10 cellular contexts compared by ENCODE assay signal in the genomic region with DNA sequence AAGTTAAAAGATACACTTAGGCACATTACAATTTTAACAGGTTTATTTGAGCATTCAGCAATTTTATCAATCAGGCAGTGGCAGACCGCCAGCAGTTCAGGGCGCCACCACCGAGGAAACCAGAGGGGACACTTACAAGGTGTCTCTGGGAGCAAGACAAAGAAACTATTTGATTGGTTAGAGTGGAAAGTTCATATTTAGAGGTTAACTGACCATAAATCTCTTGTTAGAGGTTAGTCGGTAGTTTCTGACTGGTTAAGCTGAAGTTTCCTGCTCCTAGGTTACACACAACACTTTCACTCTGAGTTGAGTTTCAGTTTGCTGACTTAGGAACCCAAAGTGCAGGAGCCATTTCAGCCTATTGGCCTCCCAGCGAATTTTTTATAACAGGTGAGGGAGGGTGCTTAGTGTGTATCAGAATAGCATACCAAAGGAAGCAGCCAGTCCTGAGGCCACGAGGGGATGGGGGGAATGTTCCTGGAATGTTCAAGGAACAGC. TPM values are rescaled to one million over a fixed set of nuclear protein-coding genes. Genes with fewer than 3 reads are reported as not detected.
DNase-seq lines count a peak whose midpoint lies in the region; ATAC-seq, FAIRE-seq and TF ChIP-seq lines count a peak whose summit lies in the region.
"Had no signal": no experiment of that assay in that cellular context is flagged by ENCODE, and none has a peak within 500 bp of the region (broad histone marks: within the 10 kb centered on the region; RNA-seq: fewer than 3 reads in every experiment).

No MANE protein-coding gene starts in this region.

- peaks cover 10 to 21% of the 10 kb centered on the region in 2 experiments for H3K4me1 Mint-ChIP-seq in H9
- peaks cover 40 to 42% of the 10 kb centered on the region in 2 donors for H3K4me1 Mint-ChIP-seq in natural killer cell treated with Interleukin-12 subunit alpha and Interleukin-12 subunit beta and Interleukin-15 and Interleukin-18, amount 100 ng/mL, for 72 hours (ENCODE audit: low read depth in 2 of 2)
- H3K4me1 Mint-ChIP-seq in mesothelial cell of epicardium, result peaks cover 23% of the 10 kb centered on the region

- H3K4ac ChIP-seq in H9 (ENCODE audit: low read depth, low read length), result no peak overlapping the region

- H4K91ac ChIP-seq in H9 (ENCODE audit: insufficient read length, low read depth, low read length), result no peak overlapping the region

- intact Hi-C loops in Panc1 (cut with micrococcal nuclease; ENCODE audit: unreplicated experiment), result no loop called here

- in situ Hi-C loops in Panc1 (cut with HindIII; ENCODE audit: low pct_unique_long_range_greater_than_20kb, low sequenced_read_pairs), result no loop called here

- TF ChIP-seq POLR2A in H54 (IDR thresholded peaks at IDR 0.05; ENCODE audit: low read depth, low read length) (no peak), upper lobe of left lung (IDR thresholded peaks at IDR 0.05) (no peak)

- H3K4me3 ChIP-seq in Panc1 (ENCODE audit: low read depth in 2 of 2, low read length in 2 of 2) (no peak overlapping the region), upper lobe of left lung (no peak overlapping the region)

- no peaks in the 10 kb centered on the region for H3K79me2 ChIP-seq in H9 (ENCODE audit: insufficient read depth, low read length)

- no peak overlapping the region for H2BK20ac ChIP-seq in H9 (ENCODE audit: low read depth, low read length, poor library complexity, severe bottlenecking)

- H2BK120ac ChIP-seq in H9 (ENCODE audit: low read depth, low read length, poor library complexity, severe bottlenecking), result no peak overlapping the region

- no peak overlapping the region for H3K18ac ChIP-seq in H9 (ENCODE audit: insufficient read length, low read depth, low read length)

- CTCF ChIA-PET in Panc1 (lab: Charles Lee), result no interaction called here

- H3K27me3 Mint-ChIP-seq in H9 (ENCODE audit: low read depth), result peaks cover 64% of the 10 kb centered on the region
- peaks cover 0 to 4% of the 10 kb centered on the region in 2 donors for H3K27me3 Mint-ChIP-seq in natural killer cell treated with Interleukin-12 subunit alpha and Interleukin-12 subunit beta and Interleukin-15 and Interleukin-18, amount 100 ng/mL, for 72 hours
- peaks cover 9% of the 10 kb centered on the region for H3K27me3 Mint-ChIP-seq in mesothelial cell of epicardium (ENCODE audit: low read depth)

- no peaks in the 10 kb centered on the region for H3K9me3 Mint-ChIP-seq in H9
- peaks cover 8% of the 10 kb centered on the region for H3K9me3 Mint-ChIP-seq in natural killer cell treated with Interleukin-12 subunit alpha and Interleukin-12 subunit beta and Interleukin-15 and Interleukin-18, amount 100 ng/mL, for 72 hours
- no peaks in the 10 kb centered on the region for H3K9me3 Mint-ChIP-seq in mesothelial cell of epicardium

- no peaks in the 10 kb centered on the region for H3K9me3 ChIP-seq in H9 (ENCODE audit: control insufficient read depth, low read depth, low read length)
- H3K9me3 ChIP-seq in Panc1 (ENCODE audit: control insufficient read depth, insufficient read depth, low read depth, low read length), result no peaks in the 10 kb centered on the region
- no peaks in the 10 kb centered on the region for H3K9me3 ChIP-seq in upper lobe of left lung

- no peak overlapping the region for H2AK5ac ChIP-seq in H9 (ENCODE audit: insufficient read length, low read length)

- no peak overlapping the region for H3K14ac ChIP-seq in H9 (ENCODE audit: insufficient read depth, low read length)

- ATAC-seq in GM18867 (IDR thresholded peaks at IDR 0.05; ENCODE audit: unreplicated experiment) (peak; percentile 79), Panc1 (0 out of 2 replicates have a peak, but pooled peaks have one; percentile 27), upper lobe of left lung (ENCODE audit: low FRiP score in 2 of 2) (no peak)
- ATAC-seq in natural killer cell treated with Interleukin-12 subunit alpha and Interleukin-12 subunit beta and Interleukin-15 and Interleukin-18, amount 100 ng/mL, for 72 hours, result peak; percentile 88 to 89

- DNase-seq in H9 (no peak), Panc1 (ENCODE audit: low read depth, low spot score) (no peak), H54 (ENCODE audit: insufficient read length, low spot score) (no peak), upper lobe of left lung (no peak), mesothelial cell of epicardium (ENCODE audit: low spot score in 2 of 2, unreplicated experiment in 2 of 2) (no peak), NOMO-1 (lab: John Stamatoyannopoulos, UW; ENCODE audit: unreplicated experiment in 2 of 2) (no peak)
- no peak for DNase-seq in natural killer cell treated with Interleukin-12 subunit alpha and Interleukin-12 subunit beta and Interleukin-15 and Interleukin-18, amount 100 ng/mL, for 72 hours (ENCODE audit: low spot score)

- no peak overlapping the region for H4K5ac ChIP-seq in H9 (ENCODE audit: insufficient read length, low read depth, low read length)

- no peak overlapping the region for H3K56ac ChIP-seq in H9 (ENCODE audit: insufficient read length, low read depth, low read length)

- H3K4me1 ChIP-seq in H9 (ENCODE audit: insufficient read depth, low read length) (no peaks in the 10 kb centered on the region), Panc1 (ENCODE audit: control insufficient read depth, insufficient read depth, low read length) (no peaks in the 10 kb centered on the region), upper lobe of left lung (peaks cover 0 to 5% (median 0%) of the 10 kb centered on the region in 4 donors)

- no peak overlapping the region for H2AFZ ChIP-seq in H9 (ENCODE audit: low read length)

- no peaks in the 10 kb centered on the region for H4K20me1 ChIP-seq in H9 (ENCODE audit: control insufficient read depth, insufficient read depth, insufficient read length)

- no peaks in the 10 kb centered on the region for H3K23me2 ChIP-seq in H9 (ENCODE audit: insufficient read length, low read depth, low read length, poor library complexity, severe bottlenecking)

- H3K27me3 ChIP-seq in H9 (ENCODE audit: insufficient read depth, low read length), result peaks cover 3% of the 10 kb centered on the region; the same call in 1 of the 2 replicates
- H3K27me3 ChIP-seq in Panc1 (ENCODE audit: control insufficient read depth, insufficient read depth, low read length), result no peaks in the 10 kb centered on the region; the same call in none of the 2 replicates
- H3K27me3 ChIP-seq in upper lobe of left lung, result no peaks in the 10 kb centered on the region

- FAIRE-seq in H54 (lab: Jason Lieb, UNC), result no peak

- H3K9ac ChIP-seq in H9 (ENCODE audit: extremely low read depth, insufficient read length, low read length), result no peak overlapping the region

- H3K4me2 ChIP-seq in H9 (ENCODE audit: insufficient read depth, insufficient read length, low read length), result no peak overlapping the region

- no peak overlapping the region for H3T11ph ChIP-seq in H9 (ENCODE audit: low read length)

- no peak overlapping the region for H3K27ac Mint-ChIP-seq in H9
- H3K27ac Mint-ChIP-seq in natural killer cell treated with Interleukin-12 subunit alpha and Interleukin-12 subunit beta and Interleukin-15 and Interleukin-18, amount 100 ng/mL, for 72 hours, result peak overlapping the region; percentile 58 to 93
- H3K27ac Mint-ChIP-seq in mesothelial cell of epicardium, result no peak overlapping the region

- H2BK12ac ChIP-seq in H9 (ENCODE audit: insufficient read length, low read depth, low read length), result no peak overlapping the region

- no CpG with 5 or more reads among the region's 6 CpGs for WGBS in H9 (ENCODE audit: extremely low coverage, insufficient read length, low lambda C conversion rate)
- WGBS in upper lobe of left lung, 2 donors, result 48 to 50% methylated on average over 6 of the region's 6 CpGs

- H3K36me3 Mint-ChIP-seq in H9 (ENCODE audit: insufficient read depth in 1 of 3, low read depth in 3 of 3), result no peaks in the 10 kb centered on the region
- peaks cover 7% of the 10 kb centered on the region for H3K36me3 Mint-ChIP-seq in natural killer cell treated with Interleukin-12 subunit alpha and Interleukin-12 subunit beta and Interleukin-15 and Interleukin-18, amount 100 ng/mL, for 72 hours
- no peaks in the 10 kb centered on the region for H3K36me3 Mint-ChIP-seq in mesothelial cell of epicardium

- no peak for TF ChIP-seq EP300 in upper lobe of left lung (IDR thresholded peaks at IDR 0.05)

- TF ChIP-seq CTCF in H9 (conservative IDR thresholded peaks at IDR 0.05) (peak; percentile 20; the same call in 1 of the 3 replicates), Panc1 (IDR thresholded peaks at IDR 0.05) (no peak), upper lobe of left lung (IDR thresholded peaks at IDR 0.05) (no peak), mesothelial cell of epicardium (IDR thresholded peaks at IDR 0.05; ENCODE audit: unreplicated experiment) (no peak)

- BruUV-seq in Panc1 (replicated peaks; lab: Mats Ljungman, UMichigan), result no TSS peak

- POLR2A ChIA-PET in Panc1 (lab: Charles Lee), result no interaction called here

- no peaks in the 10 kb centered on the region for H3K36me3 ChIP-seq in Panc1 (ENCODE audit: control insufficient read depth, insufficient read depth, low read length)
- no peaks in the 10 kb centered on the region for H3K36me3 ChIP-seq in upper lobe of left lung

- H4K8ac ChIP-seq in H9 (replicated peaks; ENCODE audit: insufficient read length, low read depth, low read length), result no peak overlapping the region

- no peak overlapping the region for H3K23ac ChIP-seq in H9 (ENCODE audit: insufficient read length, low read depth, low read length)

- H2BK5ac ChIP-seq in H9 (ENCODE audit: insufficient read length, low read length), result no peak overlapping the region

- H2BK15ac ChIP-seq in H9 (ENCODE audit: low read depth, low read length), result no peak overlapping the region

- H3K27ac ChIP-seq in H9 (ENCODE audit: insufficient read length, low read depth, low read length) (no peak overlapping the region), Panc1 (ENCODE audit: low read length) (no peak overlapping the region), upper lobe of left lung (no peak overlapping the region)
- H3K27ac ChIP-seq: HL-60 had no signal

- no peaks in the 10 kb centered on the region for H3K79me1 ChIP-seq in H9 (ENCODE audit: insufficient read depth, low read depth, low read length, poor library complexity, severe bottlenecking)

- H3K4me3 Mint-ChIP-seq in H9 (no peak overlapping the region), mesothelial cell of epicardium (no peak overlapping the region)
- H3K4me3 Mint-ChIP-seq in natural killer cell treated with Interleukin-12 subunit alpha and Interleukin-12 subunit beta and Interleukin-15 and Interleukin-18, amount 100 ng/mL, for 72 hours, result peak overlapping the region; percentile 82

RNA-seq across cellular contexts. Expression of gene PVRIG, which starts 10.8 kb away (rescaled TPM):
- total RNA-seq in H9 (2021) (0.50 and 0.70 TPM in 2 replicates), Panc1 (2021; ENCODE audit: unreplicated experiment) (not detected), upper lobe of left lung (1 to 10 TPM in 5 of 6 donors, under 1 TPM in 1; 0.63 to 6.3 (median 1.7) TPM), mesothelial cell of epicardium (not detected in 3 replicates)
- not detected for polyA plus RNA-seq in Panc1 (2012; ENCODE audit: insufficient read length)
- 10 to 100 TPM; 32.2 to 43.9 TPM for total RNA-seq in natural killer cell treated with Interleukin-12 subunit alpha and Interleukin-12 subunit beta and Interleukin-15 and Interleukin-18, amount 100 ng/mL, for 72 hours
- total RNA-seq: fibroblast of lung had no signal
- polyA plus RNA-seq: fibroblast of lung had no signal

RNA-seq across cellular contexts. Expression of gene STAG3, which starts 31.2 kb away (rescaled TPM):
- total RNA-seq in H9 (2021) (2.6 and 3.1 TPM in 2 replicates), Panc1 (2021; ENCODE audit: unreplicated experiment) (1.7 TPM), upper lobe of left lung (1 to 10 TPM in 5 of 6 donors, not detected in 1; 1.5 to 5.2 (median 2.8) TPM), mesothelial cell of epicardium (0.94 to 1.9 TPM (median 1.4 TPM) in 3 replicates)
- polyA plus RNA-seq in Panc1 (2012; ENCODE audit: insufficient read length), result 3.8 TPM
- total RNA-seq in natural killer cell treated with Interleukin-12 subunit alpha and Interleukin-12 subunit beta and Interleukin-15 and Interleukin-18, amount 100 ng/mL, for 72 hours, result 10 to 100 TPM; 13.7 to 24.4 TPM

RNA-seq across cellular contexts. Expression of gene GPC2, which starts 31.8 kb away (rescaled TPM):
- total RNA-seq in H9 (2021) (39.5 and 45.2 TPM in 2 replicates), Panc1 (2021; ENCODE audit: unreplicated experiment) (7.9 TPM), upper lobe of left lung (10 to 100 TPM in 1 of 6 donors, 1 to 10 TPM in 2, under 1 TPM in 3; 0.20 to 25.1 (median 0.96) TPM), mesothelial cell of epicardium (49.8 to 50.6 TPM (median 50.0 TPM) in 3 replicates)
- 6.4 TPM for polyA plus RNA-seq in Panc1 (2012; ENCODE audit: insufficient read length)
- 1 to 10 TPM; 2.6 to 2.7 TPM for total RNA-seq in natural killer cell treated with Interleukin-12 subunit alpha and Interleukin-12 subunit beta and Interleukin-15 and Interleukin-18, amount 100 ng/mL, for 72 hours

RNA-seq across cellular contexts. Expression of gene GAL3ST4, which starts 40.5 kb away (rescaled TPM):
- total RNA-seq in H9 (2021) (6.0 and 7.0 TPM in 2 replicates), Panc1 (2021; ENCODE audit: unreplicated experiment) (0.98 TPM), upper lobe of left lung (10 to 100 TPM in 1 of 6 donors, 1 to 10 TPM in 4, not detected in 1; 2.4 to 11.5 (median 5.2) TPM), mesothelial cell of epicardium (9.4 to 10.1 TPM (median 9.4 TPM) in 3 replicates)
- polyA plus RNA-seq in Panc1 (2012; ENCODE audit: insufficient read length), result 1.7 TPM
- 1 to 10 TPM in 1 of 2 donors, under 1 TPM in 1; 0.57 to 1.1 TPM for total RNA-seq in natural killer cell treated with Interleukin-12 subunit alpha and Interleukin-12 subunit beta and Interleukin-15 and Interleukin-18, amount 100 ng/mL, for 72 hours

RNA-seq across cellular contexts. Expression of gene TRAPPC14, which starts 50.4 kb away (rescaled TPM):
- total RNA-seq in H9 (2021) (31.8 and 32.8 TPM in 2 replicates), Panc1 (2021; ENCODE audit: unreplicated experiment) (33.2 TPM), upper lobe of left lung (100 to 1,000 TPM in 1 of 6 donors, 10 to 100 TPM in 5; 12.6 to 108 (median 25.3) TPM), mesothelial cell of epicardium (22.0 to 23.6 TPM (median 23.3 TPM) in 3 replicates)
- 24.3 TPM for polyA plus RNA-seq in Panc1 (2012; ENCODE audit: insufficient read length)
- 10 to 100 TPM; 46.2 to 52.7 TPM for total RNA-seq in natural killer cell treated with Interleukin-12 subunit alpha and Interleukin-12 subunit beta and Interleukin-15 and Interleukin-18, amount 100 ng/mL, for 72 hours

Comparison
In these comparisons a context has a peak if more than half of its experiments do, and no peak if none do; other contexts are left out.
1. ATAC-seq: peak in GM18867 (single experiment), Panc1 (single experiment) and natural killer cell treated with Interleukin-12 subunit alpha and Interleukin-12 subunit beta and Interleukin-15 and Interleukin-18, amount 100 ng/mL, for 72 hours (2 of 2); none in upper lobe of left lung (0 of 2).
2. H3K27ac Mint-ChIP-seq: peak in natural killer cell treated with Interleukin-12 subunit alpha and Interleukin-12 subunit beta and Interleukin-15 and Interleukin-18, amount 100 ng/mL, for 72 hours (2 of 2); none in H9 (0 of 3) and mesothelial cell of epicardium (single experiment).
3. RNA of gene PVRIG, which starts 10.8 kb away (total RNA-seq): 32.2 to 43.9 TPM in natural killer cell treated with Interleukin-12 subunit alpha and Interleukin-12 subunit beta and Interleukin-15 and Interleukin-18, amount 100 ng/mL, for 72 hours; 0.63 to 6.3 TPM in upper lobe of left lung, 0.50 to 0.70 TPM in H9, not detected in Panc1 (single experiment) and not detected in mesothelial cell of epicardium; every median in the first group is over 4 times any median in the second.